11 cellular contexts compared by ENCODE assay signal in genomic region chr5:171355302-171355724, GRCh38. TPM values are rescaled to one million over a fixed set of nuclear protein-coding genes. Genes with fewer than 3 reads are reported as not detected.
DNase-seq lines count a peak whose midpoint lies in the region; ATAC-seq and TF ChIP-seq lines count a peak whose summit lies in the region.
"Had no signal": no experiment of that assay in that cellular context is flagged by ENCODE, and none has a peak within 500 bp of the region (broad histone marks: within the 10 kb centered on the region; RNA-seq: fewer than 3 reads in every experiment).

No MANE protein-coding gene starts in this region.

- H3K9me3 ChIP-seq in Karpas-422 (ENCODE audit: low read length) (no peaks in the 10 kb centered on the region), HAP-1 (no peaks in the 10 kb centered on the region)

- CTCF ChIA-PET in activated CD8-positive, alpha-beta T cell treated with anti-CD3 and anti-CD28 coated beads, Interleukin-2, amount 10 ng/mL, durations not matched to agents 7 days and 5 days (lab: Charles Lee), result no interaction called here

- H3K4me1 Mint-ChIP-seq in activated CD8-positive, alpha-beta T cell treated with anti-CD3 and anti-CD28 coated beads, Interleukin-2, amount 10 ng/mL, durations not matched to agents 7 days and 5 days (ENCODE audit: low read depth), result peaks cover 13% of the 10 kb centered on the region

- H3K36me3 ChIP-seq in brain microvascular endothelial cell (replicated peaks), result no peaks in the 10 kb centered on the region
- no peaks in the 10 kb centered on the region for H3K36me3 ChIP-seq in Karpas-422 (ENCODE audit: insufficient read depth, low read length)
- H3K36me3 ChIP-seq in HAP-1 (replicated peaks), result no peaks in the 10 kb centered on the region

- H3K4me3 ChIP-seq in brain microvascular endothelial cell (ENCODE audit: low read depth, low read length) (no peak overlapping the region), Karpas-422 (ENCODE audit: low read length) (no peak overlapping the region), HAP-1 (no peak overlapping the region)

- H3K27me3 ChIP-seq in brain microvascular endothelial cell (replicated peaks) (no peaks in the 10 kb centered on the region), Karpas-422 (ENCODE audit: low read length) (no peaks in the 10 kb centered on the region), HAP-1 (ENCODE audit: low read depth) (no peaks in the 10 kb centered on the region)

- H3K4me2 ChIP-seq in Karpas-422 (ENCODE audit: low read depth, low read length, poor library complexity, severe bottlenecking), result no peak overlapping the region

- no peak for TF ChIP-seq CTCF in GM13976 (IDR thresholded peaks at IDR 0.05; ENCODE audit: borderline replicate concordance, control extremely low read depth, extremely low read depth, insufficient read depth, missing control alignments)
- no peak for TF ChIP-seq CTCF in brain microvascular endothelial cell (IDR thresholded peaks at IDR 0.05; ENCODE audit: low read depth, low read length, missing control alignments)

- no peak overlapping the region for H3K27ac ChIP-seq in brain microvascular endothelial cell
- H3K27ac ChIP-seq in Karpas-422 (ENCODE audit: low read length), result no peak overlapping the region
- H3K27ac ChIP-seq: RWPE1 had no signal

- no peak overlapping the region for H2AFZ ChIP-seq in Karpas-422 (ENCODE audit: low read length)

- H4K20me1 ChIP-seq in Karpas-422 (ENCODE audit: insufficient read depth, low read depth, low read length), result no peaks in the 10 kb centered on the region

- H3K9me2 ChIP-seq in Karpas-422 (replicated peaks; ENCODE audit: insufficient read depth, low read length), result no peaks in the 10 kb centered on the region

- H3K9me3 Mint-ChIP-seq in activated CD8-positive, alpha-beta T cell treated with anti-CD3 and anti-CD28 coated beads, Interleukin-2, amount 10 ng/mL, durations not matched to agents 7 days and 5 days (ENCODE audit: insufficient read depth), result no peaks in the 10 kb centered on the region

- no peaks in the 10 kb centered on the region for H3K36me3 Mint-ChIP-seq in activated CD8-positive, alpha-beta T cell treated with anti-CD3 and anti-CD28 coated beads, Interleukin-2, amount 10 ng/mL, durations not matched to agents 7 days and 5 days (ENCODE audit: low read depth)

- H3K27me3 Mint-ChIP-seq in activated CD8-positive, alpha-beta T cell treated with anti-CD3 and anti-CD28 coated beads, Interleukin-2, amount 10 ng/mL, durations not matched to agents 7 days and 5 days (ENCODE audit: low read depth), result peaks cover 2% of the 10 kb centered on the region

- H3K79me2 ChIP-seq in Karpas-422 (ENCODE audit: low read length), result no peaks in the 10 kb centered on the region

- DNase-seq in GM13976 (ENCODE audit: low spot score) (peak; percentile 59), brain microvascular endothelial cell (no peak), Karpas-422 (no peak), ACHN (no peak), HAP-1 (ENCODE audit: low spot score in 2 of 2) (no peak)
- DNase-seq in activated CD8-positive, alpha-beta T cell treated with anti-CD3 and anti-CD28 coated beads, Interleukin-2, amount 10 ng/mL, durations not matched to agents 7 days and 5 days, result peak; percentile 43
- DNase-seq: DMS79 treated with DMSO at 0.1 percent for 48 hours had no signal

- peak overlapping the region; percentile 69 for H3K27ac Mint-ChIP-seq in activated CD8-positive, alpha-beta T cell treated with anti-CD3 and anti-CD28 coated beads, Interleukin-2, amount 10 ng/mL, durations not matched to agents 7 days and 5 days

- POLR2A ChIA-PET in activated CD8-positive, alpha-beta T cell treated with anti-CD3 and anti-CD28 coated beads, Interleukin-2, amount 10 ng/mL, durations not matched to agents 7 days and 5 days (lab: Charles Lee), result no interaction called here

- H3K4me1 ChIP-seq in Karpas-422 (ENCODE audit: low read length) (no peaks in the 10 kb centered on the region), HAP-1 (no peaks in the 10 kb centered on the region)

- no peak overlapping the region for H3K9ac ChIP-seq in Karpas-422 (ENCODE audit: low read length)

- ATAC-seq in GM19395 (IDR thresholded peaks at IDR 0.05; ENCODE audit: unreplicated experiment) (peak; percentile 97), HG03039 (IDR thresholded peaks at IDR 0.05; ENCODE audit: unreplicated experiment) (peak; percentile 91)
- ATAC-seq in activated CD8-positive, alpha-beta T cell treated with anti-CD3 and anti-CD28 coated beads, Interleukin-2, amount 10 ng/mL, durations not matched to agents 7 days and 5 days, result peak; percentile 75

- in situ Hi-C loops in GM13976 (cut with MboI; ENCODE audit: low sequenced_read_pairs, unreplicated experiment), result no loop called here
- in situ Hi-C loops in brain microvascular endothelial cell (cut with HindIII; ENCODE audit: low pct_ligation_motif_present, low sequenced_read_pairs), result no loop called here
- in situ Hi-C loops in ACHN (cut with HindIII; ENCODE audit: low pct_ligation_motif_present, low pct_unique_long_range_greater_than_20kb, low sequenced_read_pairs), result no loop called here
- in situ Hi-C loops in HAP-1 (cut with MboI; ENCODE audit: low sequenced_read_pairs), result no loop called here

- peak overlapping the region; percentile 15 for H3K4me3 Mint-ChIP-seq in activated CD8-positive, alpha-beta T cell treated with anti-CD3 and anti-CD28 coated beads, Interleukin-2, amount 10 ng/mL, durations not matched to agents 7 days and 5 days

RNA-seq across cellular contexts. Expression of gene NPM1, which starts 32.3 kb away (rescaled TPM):
- 1,000 to 10,000 TPM; 1,308 to 1,394 TPM for total RNA-seq in activated CD8-positive, alpha-beta T cell treated with anti-CD3 and anti-CD28 coated beads, Interleukin-2, amount 10 ng/mL, durations not matched to agents 7 days and 5 days
- 1,235 and 1,970 TPM in 2 replicates for total RNA-seq in Karpas-422 (2014; rRNA removed; shearing (Covaris generic); ENCODE audit: low replicate concordance)

RNA-seq across cellular contexts. Expression of gene TLX3, which starts 46.3 kb away (rescaled TPM):
- not detected for total RNA-seq in activated CD8-positive, alpha-beta T cell treated with anti-CD3 and anti-CD28 coated beads, Interleukin-2, amount 10 ng/mL, durations not matched to agents 7 days and 5 days
- not detected in 2 replicates for total RNA-seq in Karpas-422 (2014; rRNA removed; shearing (Covaris generic); ENCODE audit: low replicate concordance)
- total RNA-seq: lung microvascular endothelial cell had no signal

Comparison
In these comparisons a context has a peak if more than half of its experiments do, and no peak if none do; other contexts are left out.
1. DNase-seq: peak in GM13976 (single experiment) and activated CD8-positive, alpha-beta T cell treated with anti-CD3 and anti-CD28 coated beads, Interleukin-2, amount 10 ng/mL, durations not matched to agents 7 days and 5 days (single experiment); none in brain microvascular endothelial cell (single experiment), Karpas-422 (single experiment), ACHN (single experiment) and HAP-1 (0 of 2).
2. Peak in every context shown above with its lines, with median percentiles within 50 percentile points of each other: ATAC-seq.